8 cellular contexts compared by ENCODE assay signal in the genomic region with DNA sequence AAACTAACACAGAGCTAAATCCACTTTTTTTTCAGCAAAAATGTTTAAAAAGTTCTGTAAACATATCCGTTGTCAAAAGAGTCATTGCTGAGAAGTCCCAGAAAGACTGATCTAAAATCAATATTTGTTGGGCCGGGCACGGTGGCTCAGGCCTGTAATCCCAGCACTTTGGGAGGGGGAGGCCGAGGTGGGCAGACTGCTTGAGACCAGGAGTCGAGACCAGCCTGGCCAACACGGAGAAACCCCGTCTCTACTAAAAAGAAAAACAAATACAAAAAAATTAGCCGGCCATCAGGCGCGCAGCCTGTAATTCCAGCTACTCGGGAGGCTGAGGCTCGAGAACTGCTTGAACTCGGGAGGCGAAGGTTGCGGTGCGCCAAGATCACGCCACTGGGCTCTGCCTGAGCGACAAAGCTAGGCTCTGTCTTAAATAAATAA. TPM values are rescaled to one million over a fixed set of nuclear protein-coding genes. Genes with fewer than 3 reads are reported as not detected.
DNase-seq lines count a peak whose midpoint lies in the region; ATAC-seq, FAIRE-seq and TF ChIP-seq lines count a peak whose summit lies in the region.

No MANE protein-coding gene starts in this region.

- no peaks in the 10 kb centered on the region for H3K9me3 Mint-ChIP-seq in activated T-cell treated with anti-CD3 and anti-CD28 coated beads, Interleukin-2, amount 50 U/mL, for 4 hours

- 76 to 82% methylated on average over 16 to 18 of the region's 18 CpGs for WGBS in ectodermal cell, 2 experiments

- FAIRE-seq in GM12892 (lab: Jason Lieb, UNC), result no peak

- H3K9me3 ChIP-seq in NT2/D1 (ENCODE audit: insufficient read depth, low read length), result no peaks in the 10 kb centered on the region
- no peaks in the 10 kb centered on the region for H3K9me3 ChIP-seq in ectodermal cell (ENCODE audit: control insufficient read depth, low read length)

- H3K9ac ChIP-seq in NT2/D1 (ENCODE audit: insufficient read length, low read depth), result peak overlapping the region; percentile 95

- peak overlapping the region; percentile 92 for H3K4me3 ChIP-seq in NT2/D1 (ENCODE audit: insufficient read length, low read depth)
- peak overlapping the region; percentile 70 for H3K4me3 ChIP-seq in ectodermal cell (ENCODE audit: insufficient read depth, low read depth, low read length)

- peaks cover 29% of the 10 kb centered on the region for H3K4me1 Mint-ChIP-seq in activated T-cell treated with anti-CD3 and anti-CD28 coated beads, Interleukin-2, amount 50 U/mL, for 4 hours (ENCODE audit: low read depth)

- TF ChIP-seq POLR2A in GM12892 (IDR thresholded peaks at IDR 0.05; ENCODE audit: low read depth, low read length), result no peak

- H3K36me3 ChIP-seq in NT2/D1 (ENCODE audit: insufficient read depth, insufficient read length, low read length) (peaks cover 44% of the 10 kb centered on the region), ectodermal cell (ENCODE audit: control insufficient read depth, insufficient read depth, low read length) (peaks cover 2% of the 10 kb centered on the region)

- H3K36me3 Mint-ChIP-seq in activated T-cell treated with anti-CD3 and anti-CD28 coated beads, Interleukin-2, amount 50 U/mL, for 4 hours (ENCODE audit: insufficient read depth), result peaks cover 24% of the 10 kb centered on the region

- no peak for ATAC-seq in activated T-cell treated with anti-CD3 and anti-CD28 coated beads, Interleukin-2, amount 50 U/mL, for 4 hours

- H3K4me1 ChIP-seq in NT2/D1 (ENCODE audit: insufficient read depth, insufficient read length) (peaks cover 6% of the 10 kb centered on the region), ectodermal cell (ENCODE audit: control insufficient read depth, insufficient read depth, low read length) (no peaks in the 10 kb centered on the region)

- no peak for DNase-seq in activated T-cell treated with anti-CD3 and anti-CD28 coated beads, Interleukin-2, amount 50 U/mL, for 4 hours
- no peak for DNase-seq in activated T-cell treated with anti-CD3 and anti-CD28 coated beads, Interleukin-2, amount 50 U/mL, for 1 hour
- DNase-seq in NT2/D1 (ENCODE audit: low read depth, low spot score) (no peak), retina (peak; percentile 5), NCI-H1930 (lab: John Stamatoyannopoulos, UW) (no peak), DMS153 (lab: John Stamatoyannopoulos, UW) (no peak), GM12892 (ENCODE audit: insufficient read length) (no peak)

- H3K27me3 Mint-ChIP-seq in activated T-cell treated with anti-CD3 and anti-CD28 coated beads, Interleukin-2, amount 50 U/mL, for 4 hours (ENCODE audit: low read depth), result no peaks in the 10 kb centered on the region

- H3K4me3 Mint-ChIP-seq in activated T-cell treated with anti-CD3 and anti-CD28 coated beads, Interleukin-2, amount 50 U/mL, for 4 hours, result peak overlapping the region; percentile 42

- H3K27me3 ChIP-seq in NT2/D1 (ENCODE audit: insufficient read depth, insufficient read length) (no peaks in the 10 kb centered on the region), ectodermal cell (ENCODE audit: control insufficient read depth, insufficient read depth, low read length, poor library complexity, severe bottlenecking) (peaks cover 4% of the 10 kb centered on the region)

- no peak overlapping the region for H3K27ac ChIP-seq in ectodermal cell (ENCODE audit: insufficient read depth, low read depth, low read length, poor library complexity, severe bottlenecking)

RNA-seq across cellular contexts. Expression of a gene that starts 1.4 kb away (rescaled TPM):
- 100 to 1,000 TPM; 125 to 142 (median 136) TPM for total RNA-seq in activated T-cell treated with anti-CD3 and anti-CD28 coated beads, Interleukin-2, amount 50 U/mL, for 4 hours
- polyA plus RNA-seq in ectodermal cell (2013, experiment 1 of 4), result 299 TPM
- 271 TPM for polyA plus RNA-seq in ectodermal cell (2013, experiment 2 of 4)
- 199 TPM for polyA plus RNA-seq in ectodermal cell (2013, experiment 3 of 4)
- 207 TPM for polyA plus RNA-seq in ectodermal cell (2013, experiment 4 of 4)
- polyA plus RNA-seq in GM12892 (2012; ENCODE audit: missing spikeins), result 217 TPM
